ENCODE assay signal across 13 cellular contexts in genomic region chr1:179754031-179754624, GRCh38.
A peak's percentile ranks its signal among the peaks of the same experiment; 100 is the strongest.
DNase-seq lines count a peak whose midpoint lies in the region; ATAC-seq and TF ChIP-seq lines count a peak whose summit lies in the region.
"Had no signal": no experiment of that assay in that cellular context is flagged by ENCODE, and none has a peak within 500 bp of the region (broad histone marks: within the 10 kb centered on the region; RNA-seq: fewer than 3 reads in every experiment).

No MANE protein-coding gene starts in this region.

- DNase-seq in AG20443 (ENCODE audit: low spot score) (peak; percentile 62), NCI-H82 (lab: John Stamatoyannopoulos, UW) (peak; percentile 96), epithelial cell of esophagus (ENCODE audit: low read depth) (peak; percentile 46), non-pigmented ciliary epithelial cell (ENCODE audit: low read depth) (peak; percentile 65), Ammon's horn (ENCODE audit: low spot score) (no peak), NK-92 (lab: John Stamatoyannopoulos, UW; ENCODE audit: unreplicated experiment) (no peak), nucleus accumbens (lab: John Stamatoyannopoulos, UW) (no peak)
- DNase-seq: activated CD4-positive, alpha-beta T cell treated with anti-CD3 and anti-CD28 coated beads, Interleukin-2, amount 10 ng/mL, durations not matched to agents 24 days and 14 days; CD8-positive, alpha-beta T cell; GOT3; NCI-H1694 had no signal

- H3K4me3 ChIP-seq in epithelial cell of esophagus (ENCODE audit: low read length) = no peak overlapping the region

- no peak for TF ChIP-seq CTCF in epithelial cell of esophagus (IDR thresholded peaks at IDR 0.05; ENCODE audit: insufficient read depth, low read depth, low read length, missing control alignments)

- no peak for ATAC-seq in HG03280 (IDR thresholded peaks at IDR 0.05; ENCODE audit: unreplicated experiment)
- ATAC-seq: CD8-positive, alpha-beta T cell; esophagus mucosa had no signal

Comparison
In these comparisons a context has a peak if more than half of its experiments do, and no peak if none do; other contexts are left out.
1. DNase-seq: peak in AG20443 (single experiment), NCI-H82 (single experiment), epithelial cell of esophagus (single experiment) and non-pigmented ciliary epithelial cell (single experiment); none in Ammon's horn (single experiment), NK-92 (single experiment) and nucleus accumbens (0 of 56).